Comparison of ENCODE assay signal across 1 cellular context in genomic region chr11:71251159-71251721, GRCh38.
A peak's percentile ranks its signal among the peaks of the same experiment; 100 is the strongest.
TF ChIP-seq lines count a peak whose summit lies in the region.

No MANE protein-coding gene starts in this region.

TF ChIP-seq in HepG2, 621 proteins besides CTCF, POLR2A, EP300 and RAD21 (continued from another document):
- TF ChIP-seq ZFYVE20 (CRISPR knock-in tag; IDR thresholded peaks at IDR 0.05; ENCODE audit: borderline replicate concordance, low read depth) (no peak), RBFOX2 (IDR thresholded peaks at IDR 0.05; ENCODE audit: low read depth, low read length) (peak; percentile 23), TAF15 (IDR thresholded peaks at IDR 0.05; ENCODE audit: low read depth, low read length, poor library complexity, severe bottlenecking) (no peak), U2AF1 (optimal IDR thresholded peaks at IDR 0.05; ENCODE audit: low read depth, low read length) (no peak)
- TF ChIP-seq, protein P1, sequence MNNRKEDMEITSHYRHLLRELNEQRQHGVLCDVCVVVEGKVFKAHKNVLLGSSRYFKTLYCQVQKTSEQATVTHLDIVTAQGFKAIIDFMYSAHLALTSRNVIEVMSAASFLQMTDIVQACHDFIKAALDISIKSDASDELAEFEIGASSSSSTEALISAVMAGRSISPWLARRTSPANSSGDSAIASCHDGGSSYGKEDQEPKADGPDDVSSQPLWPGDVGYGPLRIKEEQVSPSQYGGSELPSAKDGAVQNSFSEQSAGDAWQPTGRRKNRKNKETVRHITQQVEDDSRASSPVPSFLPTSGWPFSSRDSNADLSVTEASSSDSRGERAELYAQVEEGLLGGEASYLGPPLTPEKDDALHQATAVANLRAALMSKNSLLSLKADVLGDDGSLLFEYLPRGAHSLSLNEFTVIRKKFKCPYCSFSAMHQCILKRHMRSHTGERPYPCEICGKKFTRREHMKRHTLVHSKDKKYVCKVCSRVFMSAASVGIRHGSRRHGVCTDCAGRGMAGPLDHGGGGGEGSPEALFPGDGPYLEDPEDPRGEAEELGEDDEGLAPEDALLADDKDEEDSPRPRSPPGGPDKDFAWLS (CRISPR knock-in tag; IDR thresholded peaks at IDR 0.05; ENCODE audit: borderline replicate concordance) = 0 out of 2 replicates have a peak, but pooled peaks have one; percentile 36
- TF ChIP-seq, protein P2, sequence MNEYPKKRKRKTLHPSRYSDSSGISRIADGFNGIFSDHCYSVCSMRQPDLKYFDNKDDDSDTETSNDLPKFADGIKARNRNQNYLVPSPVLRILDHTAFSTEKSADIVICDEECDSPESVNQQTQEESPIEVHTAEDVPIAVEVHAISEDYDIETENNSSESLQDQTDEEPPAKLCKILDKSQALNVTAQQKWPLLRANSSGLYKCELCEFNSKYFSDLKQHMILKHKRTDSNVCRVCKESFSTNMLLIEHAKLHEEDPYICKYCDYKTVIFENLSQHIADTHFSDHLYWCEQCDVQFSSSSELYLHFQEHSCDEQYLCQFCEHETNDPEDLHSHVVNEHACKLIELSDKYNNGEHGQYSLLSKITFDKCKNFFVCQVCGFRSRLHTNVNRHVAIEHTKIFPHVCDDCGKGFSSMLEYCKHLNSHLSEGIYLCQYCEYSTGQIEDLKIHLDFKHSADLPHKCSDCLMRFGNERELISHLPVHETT (CRISPR knock-in tag; conservative IDR thresholded peaks at IDR 0.05) = no peak
